Comparison of ENCODE assay signal across 8 cellular contexts in the genomic region with DNA sequence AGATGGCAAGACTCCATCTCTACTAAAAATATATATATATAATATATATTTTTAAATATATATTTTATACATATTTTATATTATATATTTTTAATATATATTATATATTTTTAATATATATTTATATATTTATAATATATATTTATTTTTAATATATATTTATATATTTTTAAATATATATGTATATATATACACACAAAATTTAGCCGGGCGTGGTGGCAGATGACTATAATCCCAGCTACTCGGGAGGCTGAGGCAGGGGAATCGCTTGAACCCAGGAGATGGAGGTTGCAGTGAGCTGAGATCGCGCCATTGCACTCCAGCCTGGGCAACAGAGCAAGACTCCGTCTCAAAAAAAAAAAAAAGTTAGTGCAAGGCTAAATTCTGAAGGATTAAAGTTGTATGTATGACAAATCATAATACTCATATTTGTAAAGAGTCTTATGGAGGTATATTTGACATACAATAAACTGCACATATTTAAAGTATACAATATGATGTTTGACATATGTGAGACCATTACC. TPM values are rescaled to one million over a fixed set of nuclear protein-coding genes. Genes with fewer than 3 reads are reported as not detected.
DNase-seq lines count a peak whose midpoint lies in the region; ATAC-seq, FAIRE-seq and TF ChIP-seq lines count a peak whose summit lies in the region.

No MANE protein-coding gene starts in this region.

- H3K27me3 ChIP-seq in esophagus (ENCODE audit: control insufficient read depth in 1 of 2, insufficient read depth in 2 of 2, low read length in 2 of 2) (no peaks in the 10 kb centered on the region), gastrocnemius medialis (no peaks in the 10 kb centered on the region)

- H3K36me3 ChIP-seq in esophagus (ENCODE audit: control insufficient read depth in 2 of 2, insufficient read depth in 2 of 2, low read length in 1 of 2) (peaks cover 3 to 6% of the 10 kb centered on the region in 2 donors), gastrocnemius medialis (peaks cover 0 to 17% of the 10 kb centered on the region in 2 donors)

- in situ Hi-C loops in gastrocnemius medialis (cut with MboI; ENCODE audit: low sequenced_read_pairs in 4 of 4), result loop anchor here in 1 of 4 donors (25.0 kb wide), 1 partner anchor 1154 kb away; a partner anchor contains a TSS

- TF ChIP-seq POLR2A in gastrocnemius medialis (IDR thresholded peaks at IDR 0.05), result no peak

- H3K27ac ChIP-seq in RWPE1 (peak overlapping the region; percentile 95), esophagus (ENCODE audit: low read depth in 2 of 2, low read length in 1 of 2) (peak overlapping the region; percentile 90 to 92), gastrocnemius medialis (peak overlapping the region; percentile 81 to 92 (median 92))

- intact Hi-C loops in gastrocnemius medialis (cut with DNase I; ENCODE audit: low total_unique reads), result loop anchor here (1.0 to 2.0 kb wide), 4 partner anchors 7 to 181 kb away; a partner anchor contains a TSS

- no peak for DNase-seq in RWPE1 (ENCODE audit: low spot score)
- DNase-seq in gastrocnemius medialis, result no peak
- DNase-seq in DMS79 treated with DMSO at 0.1 percent for 48 hours (lab: John Stamatoyannopoulos, UW), result no peak

- ATAC-seq in gastrocnemius medialis (no peak), HG03097 (IDR thresholded peaks at IDR 0.05; ENCODE audit: low FRiP score, unreplicated experiment) (no peak), GM19324 (IDR thresholded peaks at IDR 0.05; ENCODE audit: low FRiP score, unreplicated experiment) (no peak), HG02970 (IDR thresholded peaks at IDR 0.05; ENCODE audit: low FRiP score, unreplicated experiment) (no peak)

- CTCF ChIA-PET in RWPE1 (lab: Yijun Ruan, JAX), result no interaction called here

- peak; percentile 83 for FAIRE-seq in G401.6 (lab: Jason Lieb, UNC)

- TF ChIP-seq CTCF in RWPE1 (conservative IDR thresholded peaks at IDR 0.05; ENCODE audit: low read depth) (no peak), gastrocnemius medialis (IDR thresholded peaks at IDR 0.05 in 4 of 5, conservative IDR thresholded peaks at IDR 0.05 in 1 of 5) (no peak)

- H3K4me3 ChIP-seq in esophagus (ENCODE audit: low read depth in 1 of 2, low read length in 2 of 2) (no peak overlapping the region), gastrocnemius medialis (peak overlapping the region; percentile 76 to 87 (median 82))

- peaks cover 0 to 4% of the 10 kb centered on the region in 2 donors for H3K4me1 ChIP-seq in esophagus (ENCODE audit: control insufficient read depth in 2 of 2, insufficient read depth in 2 of 2, low read length in 1 of 2)
- peaks cover 22 to 25% of the 10 kb centered on the region in 2 donors for H3K4me1 ChIP-seq in gastrocnemius medialis

- H3K9me3 ChIP-seq in esophagus (ENCODE audit: control insufficient read depth in 2 of 2, insufficient read depth in 1 of 2, low read depth in 1 of 2, low read length in 1 of 2), result no peaks in the 10 kb centered on the region
- no peaks in the 10 kb centered on the region for H3K9me3 ChIP-seq in gastrocnemius medialis

- 87% methylated on average over 7 of the region's 7 CpGs for WGBS in esophagus, 2 donors

- POLR2A ChIA-PET in RWPE1 (lab: Yijun Ruan, JAX; ENCODE audit: low non-redundant PET), result no interaction called here

RNA-seq across cellular contexts. Expression of a gene that starts 7.7 kb away (rescaled TPM):
- 10 to 100 TPM; 14.6 to 15.5 TPM for polyA plus RNA-seq in esophagus
- total RNA-seq in gastrocnemius medialis, result 10 to 100 TPM in 2 of 4 donors, 1 to 10 TPM in 2; 5.1 to 17.5 (median 9.0) TPM

RNA-seq across cellular contexts. Expression of a gene that starts 27.7 kb away (rescaled TPM):
- 100 to 1,000 TPM; 192 to 208 TPM for polyA plus RNA-seq in esophagus
- total RNA-seq in gastrocnemius medialis, result 10 to 100 TPM; 60.3 to 94.8 (median 79.3) TPM

Comparison
In these comparisons a context has a peak if more than half of its experiments do, and no peak if none do; other contexts are left out.
1. H3K4me3 ChIP-seq: peak in gastrocnemius medialis (4 of 4); none in esophagus (0 of 2).
2. Peak in every context shown above with its lines, with median percentiles within 50 percentile points of each other: H3K27ac ChIP-seq.